ENCODE assay signal across 8 cellular contexts in the genomic region with DNA sequence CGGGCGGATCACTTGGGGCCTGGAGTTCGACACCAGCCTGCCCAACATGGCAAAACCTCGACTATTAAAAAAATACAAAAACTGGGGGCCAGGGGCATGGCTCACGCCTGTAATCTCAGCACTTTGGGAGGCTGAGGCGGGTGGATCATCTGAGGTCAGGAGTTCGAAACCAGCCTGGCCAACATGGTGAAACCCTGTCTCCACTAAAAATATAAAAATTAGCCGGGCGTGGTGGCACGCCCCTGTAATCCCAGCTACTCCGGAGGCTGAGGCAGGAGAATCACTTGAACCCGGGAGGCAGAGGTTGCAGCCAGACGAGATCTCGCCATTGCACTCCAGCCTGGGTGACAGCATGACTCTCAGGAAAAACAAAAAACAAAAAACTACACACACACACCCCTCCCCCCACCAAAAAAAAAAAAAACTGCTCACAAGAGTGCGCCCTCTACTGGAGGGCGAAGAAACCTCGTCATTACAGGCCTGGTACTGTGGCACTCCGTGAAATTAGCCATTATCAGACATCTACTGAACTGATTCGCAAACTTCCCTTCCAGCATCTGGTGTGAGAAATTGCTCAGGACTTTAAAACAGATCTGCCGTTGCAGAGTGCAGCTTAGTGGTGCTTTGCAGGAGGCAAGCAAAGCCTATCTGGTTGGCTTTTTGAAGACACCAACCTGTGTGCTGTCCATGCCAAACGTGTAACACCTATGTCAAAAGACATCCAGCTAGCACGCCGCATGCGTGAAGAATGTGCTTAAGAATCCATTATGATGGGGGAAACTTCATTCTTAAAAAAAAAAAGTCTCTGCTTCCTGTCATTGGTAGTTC. TPM values are rescaled to one million over a fixed set of nuclear protein-coding genes. Genes with fewer than 3 reads are reported as not detected.
DNase-seq lines count a peak whose midpoint lies in the region; ATAC-seq lines count a peak whose summit lies in the region.

No MANE protein-coding gene starts in this region.

- peak overlapping the region; percentile 37; the same call in 1 of the 2 replicates for H3K4me2 ChIP-seq in BLaER1

- H3K4me3 ChIP-seq in BLaER1: no peak overlapping the region

- H3K27me3 ChIP-seq in BLaER1: no peaks in the 10 kb centered on the region

- H3K9ac ChIP-seq in BLaER1: no peak overlapping the region

- intact Hi-C loops in activated CD4-positive, alpha-beta T cell treated with anti-CD3 and anti-CD28 coated beads, Interleukin-2, amount 10 ng/mL, durations not matched to agents 24 days and 14 days (cut with micrococcal nuclease): loop anchor here (1.0 to 2.0 kb wide), 2 partner anchors 9 to 30 kb away; a partner anchor contains a TSS

- H3K36me3 Mint-ChIP-seq in activated CD4-positive, alpha-beta T cell treated with anti-CD3 and anti-CD28 coated beads, Interleukin-2, amount 10 ng/mL, durations not matched to agents 24 days and 14 days (ENCODE audit: low read depth): peaks cover 20% of the 10 kb centered on the region

- H3K4me1 Mint-ChIP-seq in activated CD4-positive, alpha-beta T cell treated with anti-CD3 and anti-CD28 coated beads, Interleukin-2, amount 10 ng/mL, durations not matched to agents 24 days and 14 days: peaks cover 17% of the 10 kb centered on the region

- H3K4me1 ChIP-seq in BLaER1: peaks cover 26% of the 10 kb centered on the region

- H3K9me3 Mint-ChIP-seq in activated CD4-positive, alpha-beta T cell treated with anti-CD3 and anti-CD28 coated beads, Interleukin-2, amount 10 ng/mL, durations not matched to agents 24 days and 14 days: no peaks in the 10 kb centered on the region

- no peaks in the 10 kb centered on the region for H4K20me1 ChIP-seq in BLaER1

- ATAC-seq in HG03159 (IDR thresholded peaks at IDR 0.05; ENCODE audit: unreplicated experiment): no peak

- peaks cover 31% of the 10 kb centered on the region for H3K36me3 ChIP-seq in BLaER1

- H3K27me3 Mint-ChIP-seq in activated CD4-positive, alpha-beta T cell treated with anti-CD3 and anti-CD28 coated beads, Interleukin-2, amount 10 ng/mL, durations not matched to agents 24 days and 14 days: no peaks in the 10 kb centered on the region

- DNase-seq in H4 (ENCODE audit: low spot score): peak; percentile 35
- DNase-seq in NCI-H345 treated with DMSO at 0.1 percent for 48 hours (lab: John Stamatoyannopoulos, UW; ENCODE audit: unreplicated experiment): peak; percentile 33
- DNase-seq in activated CD4-positive, alpha-beta T cell treated with anti-CD3 and anti-CD28 coated beads, Interleukin-2, amount 10 ng/mL, durations not matched to agents 24 days and 14 days: peak; percentile 90
- peak; percentile 41 for DNase-seq in dedifferentiated amniotic fluid mesenchymal stem cell (ENCODE audit: extremely low spot score)
- DNase-seq in medulla oblongata (ENCODE audit: extremely low spot score): peak; percentile 78
- DNase-seq in substantia nigra (lab: John Stamatoyannopoulos, UW): peak in 30 of 49 donors; percentile 6 to 57 (median 33)

- H3K4me3 Mint-ChIP-seq in activated CD4-positive, alpha-beta T cell treated with anti-CD3 and anti-CD28 coated beads, Interleukin-2, amount 10 ng/mL, durations not matched to agents 24 days and 14 days: peak overlapping the region; percentile 25

- H3K27ac ChIP-seq in BLaER1: no peak overlapping the region
- peak overlapping the region; percentile 66 for H3K27ac ChIP-seq in substantia nigra (ENCODE audit: low read depth, low read length, poor library complexity, severe bottlenecking)

- H3K27ac Mint-ChIP-seq in activated CD4-positive, alpha-beta T cell treated with anti-CD3 and anti-CD28 coated beads, Interleukin-2, amount 10 ng/mL, durations not matched to agents 24 days and 14 days: peak overlapping the region; percentile 78

- H3K9me3 ChIP-seq in BLaER1: no peaks in the 10 kb centered on the region

RNA-seq across cellular contexts. Expression of a gene that starts 7.7 kb away (rescaled TPM):
- total RNA-seq in H4 (2014; rRNA removed; shearing (Covaris generic)): 2.8 and 4.6 TPM in 2 replicates
- 21.3 and 23.3 TPM in 2 replicates for total RNA-seq in activated CD4-positive, alpha-beta T cell treated with anti-CD3 and anti-CD28 coated beads, Interleukin-2, amount 10 ng/mL, durations not matched to agents 24 days and 14 days

RNA-seq across cellular contexts. Expression of a gene that starts 9.0 kb away (rescaled TPM):
- 9.8 and 11.4 TPM in 2 replicates for total RNA-seq in H4 (2014; rRNA removed; shearing (Covaris generic))
- 12.9 and 13.5 TPM in 2 replicates for total RNA-seq in activated CD4-positive, alpha-beta T cell treated with anti-CD3 and anti-CD28 coated beads, Interleukin-2, amount 10 ng/mL, durations not matched to agents 24 days and 14 days

RNA-seq across cellular contexts. Expression of a gene that starts 11.7 kb away (rescaled TPM):
- total RNA-seq in H4 (2014; rRNA removed; shearing (Covaris generic)): 9.7 and 14.5 TPM in 2 replicates
- 5.6 and 5.7 TPM in 2 replicates for total RNA-seq in activated CD4-positive, alpha-beta T cell treated with anti-CD3 and anti-CD28 coated beads, Interleukin-2, amount 10 ng/mL, durations not matched to agents 24 days and 14 days

RNA-seq across cellular contexts. Expression of a gene that starts 26.3 kb away (rescaled TPM):
- 101 and 109 TPM in 2 replicates for total RNA-seq in H4 (2014; rRNA removed; shearing (Covaris generic))
- 277 and 278 TPM in 2 replicates for total RNA-seq in activated CD4-positive, alpha-beta T cell treated with anti-CD3 and anti-CD28 coated beads, Interleukin-2, amount 10 ng/mL, durations not matched to agents 24 days and 14 days

RNA-seq across cellular contexts. Expression of a gene that starts 57.2 kb away (rescaled TPM):
- total RNA-seq in H4 (2014; rRNA removed; shearing (Covaris generic)): not detected in 2 replicates
- not detected in 2 replicates for total RNA-seq in activated CD4-positive, alpha-beta T cell treated with anti-CD3 and anti-CD28 coated beads, Interleukin-2, amount 10 ng/mL, durations not matched to agents 24 days and 14 days

Comparison
In these comparisons a context has a peak if more than half of its experiments do, and no peak if none do; other contexts are left out.
1. DNase-seq: peak in every context shown above with its lines; median percentile 90 in activated CD4-positive, alpha-beta T cell treated with anti-CD3 and anti-CD28 coated beads, Interleukin-2, amount 10 ng/mL, durations not matched to agents 24 days and 14 days; 78 in medulla oblongata; 41 in dedifferentiated amniotic fluid mesenchymal stem cell; 35 in H4; 33 in NCI-H345 treated with DMSO at 0.1 percent for 48 hours; 33 in substantia nigra.